12 cellular contexts compared by ENCODE assay signal in genomic region chr4:150962245-150962644, GRCh38. TPM values are rescaled to one million over a fixed set of nuclear protein-coding genes. Genes with fewer than 3 reads are reported as not detected.
A peak's percentile ranks its signal among the peaks of the same experiment; 100 is the strongest.
DNase-seq lines count a peak whose midpoint lies in the region; ATAC-seq and TF ChIP-seq lines count a peak whose summit lies in the region.
"Had no signal": no experiment of that assay in that cellular context is flagged by ENCODE, and none has a peak within 500 bp of the region (broad histone marks: within the 10 kb centered on the region; RNA-seq: fewer than 3 reads in every experiment).

No MANE protein-coding gene starts in this region.

- H3K4me2 ChIP-seq in osteoblast (ENCODE audit: insufficient read depth, low read length) (no peak overlapping the region), hepatocyte (no peak overlapping the region)

- no peak for DNase-seq in activated CD4-positive, alpha-beta T cell treated with anti-CD3 and anti-CD28 coated beads, Interleukin-2, amount 10 ng/mL, durations not matched to agents 24 days and 14 days
- DNase-seq in activated CD4-positive, alpha-beta T cell treated with anti-CD3 and anti-CD28 coated beads, Interleukin-2, amount 50 U/mL, for 4 hours = no peak
- peak; percentile 82 for DNase-seq in osteoblast (ENCODE audit: insufficient read length, low spot score, missing footprints)
- DNase-seq in hepatocyte (ENCODE audit: low spot score) = no peak
- DNase-seq: mucosa of descending colon; NCI-H187; stimulated activated naive CD4-positive, alpha-beta T cell had no signal

- peaks cover 5% of the 10 kb centered on the region for H4K20me1 ChIP-seq in osteoblast (ENCODE audit: insufficient read depth, low read length)
- H4K20me1 ChIP-seq in hepatocyte (ENCODE audit: insufficient read depth, poor library complexity, severe bottlenecking) = no peaks in the 10 kb centered on the region

- intact Hi-C loops in activated CD4-positive, alpha-beta T cell treated with anti-CD3 and anti-CD28 coated beads, Interleukin-2, amount 10 ng/mL, durations not matched to agents 24 days and 14 days (cut with micrococcal nuclease) = no loop called here

- H3K4me1 ChIP-seq in osteoblast (ENCODE audit: insufficient read depth, low read length) (no peaks in the 10 kb centered on the region), hepatocyte (ENCODE audit: insufficient read depth) (no peaks in the 10 kb centered on the region)

- H3K9me3 Mint-ChIP-seq in activated CD4-positive, alpha-beta T cell treated with anti-CD3 and anti-CD28 coated beads, Interleukin-2, amount 10 ng/mL, durations not matched to agents 24 days and 14 days = peaks cover 8% of the 10 kb centered on the region

- H3K27ac ChIP-seq in VCaP (peak overlapping the region; percentile 11; the same call in 1 of the 2 replicates), osteoblast (ENCODE audit: low read depth, low read length) (no peak overlapping the region), hepatocyte (no peak overlapping the region)

- 79% methylated on average over 1 of the region's 1 CpG for WGBS in hepatocyte (ENCODE audit: low lambda C conversion rate, missing lambda C conversion rate)

- no peak for TF ChIP-seq CTCF in VCaP (conservative IDR thresholded peaks at IDR 0.05)
- TF ChIP-seq CTCF in osteoblast (IDR thresholded peaks at IDR 0.05; ENCODE audit: extremely low read depth, low read depth, low read length) = no peak
- TF ChIP-seq CTCF in hepatocyte (IDR thresholded peaks at IDR 0.05; ENCODE audit: poor library complexity) = no peak

- peak overlapping the region; percentile 15 for H3K27ac Mint-ChIP-seq in activated CD4-positive, alpha-beta T cell treated with anti-CD3 and anti-CD28 coated beads, Interleukin-2, amount 10 ng/mL, durations not matched to agents 24 days and 14 days

- no peaks in the 10 kb centered on the region for H3K27me3 Mint-ChIP-seq in activated CD4-positive, alpha-beta T cell treated with anti-CD3 and anti-CD28 coated beads, Interleukin-2, amount 10 ng/mL, durations not matched to agents 24 days and 14 days

- H3K79me2 ChIP-seq in osteoblast (ENCODE audit: insufficient read depth, low read length) (no peaks in the 10 kb centered on the region), hepatocyte (peaks cover 75% of the 10 kb centered on the region)

- no peak overlapping the region for H2AFZ ChIP-seq in osteoblast (ENCODE audit: low read length)
- H2AFZ ChIP-seq in hepatocyte = no peak overlapping the region

- H3K27me3 ChIP-seq in osteoblast (ENCODE audit: insufficient read depth, low read length) = no peaks in the 10 kb centered on the region
- no peaks in the 10 kb centered on the region for H3K27me3 ChIP-seq in hepatocyte

- peaks cover 11% of the 10 kb centered on the region for H3K4me1 Mint-ChIP-seq in activated CD4-positive, alpha-beta T cell treated with anti-CD3 and anti-CD28 coated beads, Interleukin-2, amount 10 ng/mL, durations not matched to agents 24 days and 14 days

- ATAC-seq in HG02678 (IDR thresholded peaks at IDR 0.05; ENCODE audit: unreplicated experiment) (peak; percentile 83), GM18873 (IDR thresholded peaks at IDR 0.05; ENCODE audit: low FRiP score, unreplicated experiment) (no peak), HG03135 (IDR thresholded peaks at IDR 0.05; ENCODE audit: unreplicated experiment) (no peak)
- ATAC-seq: mucosa of descending colon, Panc1 had no signal

- H3K4me3 Mint-ChIP-seq in activated CD4-positive, alpha-beta T cell treated with anti-CD3 and anti-CD28 coated beads, Interleukin-2, amount 10 ng/mL, durations not matched to agents 24 days and 14 days = no peak overlapping the region

- H3K36me3 Mint-ChIP-seq in activated CD4-positive, alpha-beta T cell treated with anti-CD3 and anti-CD28 coated beads, Interleukin-2, amount 10 ng/mL, durations not matched to agents 24 days and 14 days (ENCODE audit: low read depth) = peaks cover 21% of the 10 kb centered on the region

- H3K4me3 ChIP-seq in osteoblast (ENCODE audit: insufficient read depth, low read length) = no peak overlapping the region
- H3K4me3 ChIP-seq in hepatocyte = no peak overlapping the region
- H3K4me3 ChIP-seq: mucosa of descending colon had no signal

- H3K9me3 ChIP-seq in osteoblast (ENCODE audit: low read depth, low read length) = peaks cover 4% of the 10 kb centered on the region
- no peaks in the 10 kb centered on the region for H3K9me3 ChIP-seq in hepatocyte (ENCODE audit: low read depth)

- no peaks in the 10 kb centered on the region for H3K36me3 ChIP-seq in osteoblast (ENCODE audit: insufficient read depth, low read length)
- H3K36me3 ChIP-seq in hepatocyte (replicated peaks; ENCODE audit: insufficient read depth, low read depth) = no peaks in the 10 kb centered on the region

- no peaks in the 10 kb centered on the region for H3K9me2 ChIP-seq in hepatocyte (replicated peaks; ENCODE audit: insufficient read depth)

RNA-seq across cellular contexts. Expression of gene LRBA, which starts 52.8 kb away (rescaled TPM):
- total RNA-seq in activated CD4-positive, alpha-beta T cell treated with anti-CD3 and anti-CD28 coated beads, Interleukin-2, amount 10 ng/mL, durations not matched to agents 24 days and 14 days = 52.6 and 54.0 TPM in 2 replicates
- total RNA-seq in osteoblast = 63.6 and 67.3 TPM in 2 replicates
- total RNA-seq in hepatocyte = 69.4 and 71.0 TPM in 2 replicates
- polyA plus RNA-seq in hepatocyte = 14.1 and 15.3 TPM in 2 replicates
